Comparison of ENCODE assay signal across 27 cellular contexts in genomic region chr5:76718880-76719279, GRCh38. TPM values are rescaled to one million over a fixed set of nuclear protein-coding genes. Genes with fewer than 3 reads are reported as not detected.
DNase-seq lines count a peak whose midpoint lies in the region; ATAC-seq, FAIRE-seq and TF ChIP-seq lines count a peak whose summit lies in the region.
"Had no signal": no experiment of that assay in that cellular context is flagged by ENCODE, and none has a peak within 500 bp of the region (broad histone marks: within the 10 kb centered on the region; RNA-seq: fewer than 3 reads in every experiment).

No MANE protein-coding gene starts in this region.

- H3K27ac Mint-ChIP-seq in astrocyte (ENCODE audit: unreplicated experiment), result peak overlapping the region; percentile 79
- peak overlapping the region; percentile 69 for H3K27ac Mint-ChIP-seq in osteocyte (ENCODE audit: unreplicated experiment)
- peak overlapping the region in 1 of 7 donors; percentile 7 for H3K27ac Mint-ChIP-seq in CD4-positive, alpha-beta memory T cell
- H3K27ac Mint-ChIP-seq: activated CD4-positive, alpha-beta T cell treated with anti-CD3 and anti-CD28 coated beads for 36 hours; activated naive CD8-positive, alpha-beta T cell treated with anti-CD3 and anti-CD28 coated beads, Interleukin-2, amount 10 ng/mL, durations not matched to agents 7 days and 5 days; memory B cell had no signal

- H3K36me3 Mint-ChIP-seq in astrocyte (ENCODE audit: low read depth, unreplicated experiment) (peaks cover 13% of the 10 kb centered on the region), osteocyte (ENCODE audit: unreplicated experiment) (peaks cover 10% of the 10 kb centered on the region)
- H3K36me3 Mint-ChIP-seq in CD4-positive, alpha-beta memory T cell, result no peaks in the 10 kb centered on the region
- H3K36me3 Mint-ChIP-seq: memory B cell had no signal

- TF ChIP-seq CTCF in HFF-Myc (IDR thresholded peaks at IDR 0.05; ENCODE audit: low read depth, low read length, missing control alignments) (no peak), astrocyte (IDR thresholded peaks at IDR 0.05; ENCODE audit: insufficient read depth, low read depth, low read length) (no peak), osteocyte (IDR thresholded peaks at IDR 0.05) (no peak)

- CTCF ChIA-PET in CD4-positive, alpha-beta memory T cell (lab: Charles Lee; ENCODE audit: partially characterized antibody), result interaction anchor here (1.4 to 7.1 kb wide), 3 partner anchors 20 to 56 kb away, joined by 4 to 95 read pairs (median 40); no protein-coding TSS in a partner anchor

- H4K20me1 ChIP-seq in astrocyte (ENCODE audit: insufficient read depth, low read length), result peaks cover 37% of the 10 kb centered on the region

- intact Hi-C loops in CD4-positive, alpha-beta memory T cell (cut with micrococcal nuclease), result no loop called here
- intact Hi-C loops in posterior cingulate gyrus (cut with DNase I), result no loop called here

- peaks cover 79% of the 10 kb centered on the region for H3K79me2 ChIP-seq in astrocyte (ENCODE audit: insufficient read depth, low read length)

- H3K4me1 ChIP-seq in astrocyte (ENCODE audit: insufficient read depth, low read length), result peaks cover 30% of the 10 kb centered on the region
- peaks cover 26% of the 10 kb centered on the region for H3K4me1 ChIP-seq in CD4-positive, alpha-beta memory T cell (ENCODE audit: insufficient read depth, low read length)
- H3K4me1 ChIP-seq: BE2C had no signal

- H3K9ac ChIP-seq in astrocyte (ENCODE audit: low read length), result peak overlapping the region; percentile 90

- no peaks in the 10 kb centered on the region for H3K9me3 ChIP-seq in astrocyte (ENCODE audit: insufficient read depth, low read depth, low read length)
- no peaks in the 10 kb centered on the region for H3K9me3 ChIP-seq in CD4-positive, alpha-beta memory T cell (ENCODE audit: control insufficient read depth in 1 of 2, low read length in 2 of 2)
- H3K9me3 ChIP-seq: BE2C, esophagus muscularis mucosa, MG63, Peyer's patch, upper lobe of left lung had no signal

- DNase-seq in HFF-Myc (ENCODE audit: extremely low read depth, low read depth) (no peak), astrocyte (ENCODE audit: low read depth) (no peak), fibroblast of gingiva (ENCODE audit: low read depth) (peak; percentile 43), osteocyte (ENCODE audit: extremely low spot score, unreplicated experiment) (no peak), GM19238 (ENCODE audit: insufficient read length, low spot score) (no peak), posterior cingulate gyrus (no peak)
- DNase-seq in CD4-positive, alpha-beta memory T cell, result no peak
- DNase-seq: activated CD4-positive, alpha-beta T cell treated with anti-CD3 and anti-CD28 coated beads for 36 hours; activated CD8-positive, alpha-beta memory T cell treated with anti-CD3 and anti-CD28 coated beads for 24 hours; activated gamma-delta T cell; activated naive CD8-positive, alpha-beta T cell treated with anti-CD3 and anti-CD28 coated beads, Interleukin-2, amount 10 ng/mL, durations not matched to agents 7 days and 5 days; activated T-cell treated with anti-CD3 and anti-CD28 coated beads, Interleukin-2, amount 50 U/mL, for 1 hour; BE2C; effector CD4-positive, alpha-beta T cell; hypothalamus; MG63; NCI-H1417 treated with DMSO at 0.1 percent for 48 hours; NCI-H2081; NCI-H345; occipital lobe; Peyer's patch; stimulated activated CD4-positive, alpha-beta T cell treated with anti-CD3 and anti-CD28 coated beads, Interleukin-1b, Interleukin-23, amount 100 ng/mL, for 48 hours; T-helper 1 cell; upper lobe of left lung had no signal

- H3K27me3 ChIP-seq in astrocyte (ENCODE audit: insufficient read depth, low read length), result no peaks in the 10 kb centered on the region
- H3K27me3 ChIP-seq in CD4-positive, alpha-beta memory T cell (ENCODE audit: insufficient read depth, low read length), result no peaks in the 10 kb centered on the region
- H3K27me3 ChIP-seq: MG63, Peyer's patch had no signal

- H3K4me3 Mint-ChIP-seq in astrocyte (ENCODE audit: unreplicated experiment) (peak overlapping the region; percentile 95), osteocyte (ENCODE audit: unreplicated experiment) (peak overlapping the region; percentile 84)
- peak overlapping the region in 3 of 8 donors; percentile 7 to 41 (median 23) for H3K4me3 Mint-ChIP-seq in CD4-positive, alpha-beta memory T cell
- H3K4me3 Mint-ChIP-seq: activated CD4-positive, alpha-beta T cell treated with anti-CD3 and anti-CD28 coated beads for 36 hours; activated naive CD8-positive, alpha-beta T cell treated with anti-CD3 and anti-CD28 coated beads, Interleukin-2, amount 10 ng/mL, durations not matched to agents 7 days and 5 days; memory B cell had no signal

- H3K9me3 Mint-ChIP-seq in astrocyte (ENCODE audit: unreplicated experiment) (no peaks in the 10 kb centered on the region), osteocyte (ENCODE audit: unreplicated experiment) (no peaks in the 10 kb centered on the region)
- H3K9me3 Mint-ChIP-seq in CD4-positive, alpha-beta memory T cell, result no peaks in the 10 kb centered on the region
- H3K9me3 Mint-ChIP-seq: activated naive CD8-positive, alpha-beta T cell treated with anti-CD3 and anti-CD28 coated beads, Interleukin-2, amount 10 ng/mL, durations not matched to agents 7 days and 5 days had no signal

- H3K27me3 Mint-ChIP-seq in astrocyte (ENCODE audit: low read depth, unreplicated experiment), result no peaks in the 10 kb centered on the region
- H3K27me3 Mint-ChIP-seq in osteocyte (ENCODE audit: unreplicated experiment), result no peaks in the 10 kb centered on the region
- H3K27me3 Mint-ChIP-seq in CD4-positive, alpha-beta memory T cell, result peaks cover 0 to 7% of the 10 kb centered on the region in 2 donors

- H3K27ac ChIP-seq in astrocyte (ENCODE audit: low read depth, low read length), result peak overlapping the region; percentile 77
- H3K27ac ChIP-seq in CD4-positive, alpha-beta memory T cell (ENCODE audit: low read depth, low read length), result no peak overlapping the region
- H3K27ac ChIP-seq: esophagus muscularis mucosa, upper lobe of left lung had no signal

- no peak for FAIRE-seq in astrocyte (lab: Jason Lieb, UNC)

- H3K4me3 ChIP-seq in HFF-Myc (replicated peaks; ENCODE audit: low read depth, low read length) (peak overlapping the region; percentile 98; the same call in 1 of the 2 replicates), astrocyte (ENCODE audit: insufficient read depth, low read depth, low read length) (peak overlapping the region; percentile 81)
- H3K4me3 ChIP-seq in CD4-positive, alpha-beta memory T cell (ENCODE audit: low read length in 2 of 2), result no peak overlapping the region
- H3K4me3 ChIP-seq: MG63 had no signal

- H3K4me1 Mint-ChIP-seq in astrocyte (ENCODE audit: low read depth, unreplicated experiment) (peaks cover 32% of the 10 kb centered on the region), osteocyte (ENCODE audit: unreplicated experiment) (peaks cover 64% of the 10 kb centered on the region)
- peaks cover 11 to 41% (median 24%) of the 10 kb centered on the region in 4 donors for H3K4me1 Mint-ChIP-seq in CD4-positive, alpha-beta memory T cell

- H3K36me3 ChIP-seq in astrocyte (ENCODE audit: insufficient read depth, low read length), result peaks cover 2% of the 10 kb centered on the region
- no peaks in the 10 kb centered on the region for H3K36me3 ChIP-seq in CD4-positive, alpha-beta memory T cell (ENCODE audit: insufficient read depth, low read length)
- H3K36me3 ChIP-seq: BE2C, esophagus muscularis mucosa, MG63, Peyer's patch, upper lobe of left lung had no signal

- no peak overlapping the region for H2AFZ ChIP-seq in astrocyte (ENCODE audit: low read depth, low read length)

- H3K4me2 ChIP-seq in astrocyte (ENCODE audit: low read length), result peak overlapping the region; percentile 93

- no peak for ATAC-seq in GM18498 (IDR thresholded peaks at IDR 0.05; ENCODE audit: unreplicated experiment)
- ATAC-seq: activated CD4-positive, alpha-beta T cell treated with anti-CD3 and anti-CD28 coated beads for 36 hours had no signal

- POLR2A ChIA-PET in CD4-positive, alpha-beta memory T cell (lab: Charles Lee; ENCODE audit: partially characterized antibody), result interaction anchor here (0.9 to 1.6 kb wide), 3 partner anchors 14 to 56 kb away, joined by 3 to 6 read pairs (median 4); no protein-coding TSS in a partner anchor

RNA-seq across cellular contexts. Expression of gene F2R, which starts 3.0 kb away (rescaled TPM):
- total RNA-seq in astrocyte, result 285 and 331 TPM in 2 replicates
- 108 and 113 TPM in 2 replicates for total RNA-seq in osteocyte
- total RNA-seq in CD4-positive, alpha-beta memory T cell, result 10 to 100 TPM; 12.4 to 14.6 TPM
- 1 to 10 TPM; 6.7 to 8.9 TPM for polyA plus RNA-seq in CD4-positive, alpha-beta memory T cell

Comparison
In these comparisons a context has a peak if more than half of its experiments do, and no peak if none do; other contexts are left out.
1. H3K4me3 ChIP-seq: peak in HFF-Myc (single experiment) and astrocyte (single experiment); none in CD4-positive, alpha-beta memory T cell (0 of 2).